In the genomic region with DNA sequence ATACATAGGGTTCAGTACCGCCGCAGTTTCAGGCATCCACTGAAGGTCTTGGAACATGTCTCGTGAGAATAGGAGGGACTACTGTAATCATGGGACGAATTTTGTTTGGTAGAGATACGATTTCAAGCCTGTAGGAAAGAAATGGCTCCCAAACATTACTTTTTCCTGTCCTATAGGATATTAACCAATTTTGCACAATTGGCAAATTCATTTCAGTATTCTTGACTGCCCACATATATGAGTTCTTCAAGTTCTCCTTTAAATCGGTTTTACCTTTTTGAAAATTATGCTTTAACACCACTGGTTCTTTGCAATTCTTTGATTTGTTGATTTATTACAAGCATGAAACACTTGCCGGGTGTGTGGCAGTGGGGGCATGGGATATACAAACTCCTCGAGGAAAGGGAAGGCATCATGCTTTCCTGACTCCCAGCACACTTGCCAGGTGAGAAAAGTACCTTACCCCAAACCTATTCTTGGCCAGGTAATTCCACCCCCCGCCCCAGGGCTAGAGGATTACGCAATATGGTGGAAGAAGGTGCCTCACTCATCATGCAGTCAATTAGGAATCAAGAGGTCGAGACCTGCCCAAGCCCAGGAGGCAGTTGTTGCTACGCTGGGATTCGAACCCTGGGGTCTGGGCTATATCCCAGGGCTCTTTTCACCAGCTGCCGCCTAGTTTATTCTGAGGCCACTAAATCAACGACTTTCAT, we compare ENCODE assay signal across 8 cellular contexts. TPM values are rescaled to one million over a fixed set of nuclear protein-coding genes. Genes with fewer than 3 reads are reported as not detected.
DNase-seq lines count a peak whose midpoint lies in the region; ATAC-seq and TF ChIP-seq lines count a peak whose summit lies in the region.

No MANE protein-coding gene starts in this region.

- TF ChIP-seq POLR2A in prostate gland (IDR thresholded peaks at IDR 0.05), result no peak

- H3K4me3 ChIP-seq in epithelial cell of proximal tubule (ENCODE audit: low read depth, low read length), result peak overlapping the region; percentile 90
- peak overlapping the region; percentile 56 to 60 for H3K4me3 ChIP-seq in prostate gland

- DNase-seq in activated CD4-positive, alpha-beta T cell treated with anti-CD3 and anti-CD28 coated beads, Interleukin-2, amount 10 ng/mL, durations not matched to agents 24 days and 14 days, result no peak
- no peak for DNase-seq in activated CD4-positive, alpha-beta T cell treated with anti-CD3 and anti-CD28 coated beads for 1 hour
- DNase-seq in NAMALWA (ENCODE audit: low spot score) (peak; percentile 1), epithelial cell of proximal tubule (ENCODE audit: low read depth) (no peak), prostate gland (ENCODE audit: low spot score) (no peak), NCI-H2227 (lab: John Stamatoyannopoulos, UW; ENCODE audit: unreplicated experiment) (no peak), KBM-7 (no peak)

- peaks cover 16% of the 10 kb centered on the region for H3K4me1 Mint-ChIP-seq in activated CD4-positive, alpha-beta T cell treated with anti-CD3 and anti-CD28 coated beads, Interleukin-2, amount 10 ng/mL, durations not matched to agents 24 days and 14 days

- no peaks in the 10 kb centered on the region for H3K4me1 ChIP-seq in prostate gland (replicated peaks)

- ATAC-seq in GM18519 (IDR thresholded peaks at IDR 0.05; ENCODE audit: low FRiP score, unreplicated experiment), result no peak

- TF ChIP-seq CTCF in epithelial cell of proximal tubule (conservative IDR thresholded peaks at IDR 0.05; ENCODE audit: low read depth, low read length) (no peak), prostate gland (IDR thresholded peaks at IDR 0.05) (no peak)

- in situ Hi-C loops in KBM-7 (cut with MboI; ENCODE audit: low pct_unique_long_range_greater_than_20kb, low sequenced_read_pairs), result no loop called here

- intact Hi-C loops in activated CD4-positive, alpha-beta T cell treated with anti-CD3 and anti-CD28 coated beads, Interleukin-2, amount 10 ng/mL, durations not matched to agents 24 days and 14 days (cut with micrococcal nuclease), result loop anchor here (1.0 kb wide), 1 partner anchor 350 kb away; no protein-coding TSS in a partner anchor
- intact Hi-C loops in prostate gland (cut with DNase I), result no loop called here

- H3K4me3 Mint-ChIP-seq in activated CD4-positive, alpha-beta T cell treated with anti-CD3 and anti-CD28 coated beads, Interleukin-2, amount 10 ng/mL, durations not matched to agents 24 days and 14 days, result peak overlapping the region; percentile 94

- H3K27me3 Mint-ChIP-seq in activated CD4-positive, alpha-beta T cell treated with anti-CD3 and anti-CD28 coated beads, Interleukin-2, amount 10 ng/mL, durations not matched to agents 24 days and 14 days, result peaks cover 20% of the 10 kb centered on the region

- peak overlapping the region; percentile 35 to 55 for H3K27ac ChIP-seq in prostate gland

- H3K36me3 ChIP-seq in prostate gland, result no peaks in the 10 kb centered on the region

- H3K36me3 Mint-ChIP-seq in activated CD4-positive, alpha-beta T cell treated with anti-CD3 and anti-CD28 coated beads, Interleukin-2, amount 10 ng/mL, durations not matched to agents 24 days and 14 days (ENCODE audit: low read depth), result peaks cover 11% of the 10 kb centered on the region

- WGBS in prostate gland, result 53% methylated on average over 15 of the region's 15 CpGs

- H3K27ac Mint-ChIP-seq in activated CD4-positive, alpha-beta T cell treated with anti-CD3 and anti-CD28 coated beads, Interleukin-2, amount 10 ng/mL, durations not matched to agents 24 days and 14 days, result peak overlapping the region; percentile 49

- H3K9me3 ChIP-seq in prostate gland, result no peaks in the 10 kb centered on the region

- no peaks in the 10 kb centered on the region for H3K27me3 ChIP-seq in prostate gland (replicated peaks; ENCODE audit: insufficient read depth)

- H3K9me3 Mint-ChIP-seq in activated CD4-positive, alpha-beta T cell treated with anti-CD3 and anti-CD28 coated beads, Interleukin-2, amount 10 ng/mL, durations not matched to agents 24 days and 14 days, result no peaks in the 10 kb centered on the region

RNA-seq across cellular contexts. Expression of gene LARS2, which starts 0.6 kb away (rescaled TPM):
- total RNA-seq in activated CD4-positive, alpha-beta T cell treated with anti-CD3 and anti-CD28 coated beads, Interleukin-2, amount 10 ng/mL, durations not matched to agents 24 days and 14 days, result 29.6 and 32.9 TPM in 2 replicates
- 22.7 and 27.7 TPM in 2 replicates for total RNA-seq in epithelial cell of proximal tubule
- total RNA-seq in prostate gland, result 10 to 100 TPM; 17.8 to 22.0 TPM
